Comparison of ENCODE assay signal across 23 cellular contexts in genomic region chr13:86932935-86933334, GRCh38.
DNase-seq lines count a peak whose midpoint lies in the region; ATAC-seq and TF ChIP-seq lines count a peak whose summit lies in the region.
"Had no signal": no experiment of that assay in that cellular context is flagged by ENCODE, and none has a peak within 500 bp of the region (broad histone marks: within the 10 kb centered on the region; RNA-seq: fewer than 3 reads in every experiment).

No MANE protein-coding gene starts in this region.

- H4K8ac ChIP-seq in mesenchymal stem cell (ENCODE audit: low read length): no peak overlapping the region

- no peaks in the 10 kb centered on the region for H3K36me3 ChIP-seq in mesenchymal stem cell (ENCODE audit: control insufficient read depth in 1 of 2, insufficient read depth in 2 of 2, low read depth in 1 of 2, low read length in 2 of 2)
- H3K36me3 ChIP-seq: esophagus muscularis mucosa, ovary, Peyer's patch, SJSA1 had no signal

- no peak for TF ChIP-seq CTCF in epithelial cell of esophagus (IDR thresholded peaks at IDR 0.05; ENCODE audit: insufficient read depth, low read depth, low read length, missing control alignments)

- H3K14ac ChIP-seq in mesenchymal stem cell (ENCODE audit: low read length in 2 of 2): no peak overlapping the region

- no peak overlapping the region for H2AFZ ChIP-seq in mesenchymal stem cell (ENCODE audit: low read depth, low read length)

- H3K4ac ChIP-seq in mesenchymal stem cell (ENCODE audit: low read depth in 1 of 2, low read length in 2 of 2): no peak overlapping the region

- H3K4me1 ChIP-seq in mesenchymal stem cell (ENCODE audit: control insufficient read depth, insufficient read depth, low read depth, low read length): peaks cover 2% of the 10 kb centered on the region
- H3K4me1 ChIP-seq: esophagus muscularis mucosa, Peyer's patch, SJSA1 had no signal

- no peaks in the 10 kb centered on the region for H3K79me1 ChIP-seq in mesenchymal stem cell (replicated peaks; ENCODE audit: low read length, poor library complexity, severe bottlenecking)

- H3K23ac ChIP-seq in mesenchymal stem cell (ENCODE audit: low read length in 2 of 2): no peak overlapping the region

- peak overlapping the region; percentile 61 for H2BK120ac ChIP-seq in mesenchymal stem cell (ENCODE audit: low read depth, low read length)

- no peak overlapping the region for H3K4me2 ChIP-seq in mesenchymal stem cell (ENCODE audit: low read length, poor library complexity, severe bottlenecking)
- H3K4me2 ChIP-seq: KMS-11 had no signal

- ATAC-seq in HG02884 (IDR thresholded peaks at IDR 0.05; ENCODE audit: unreplicated experiment): no peak
- ATAC-seq: right cardiac atrium had no signal

- H2BK5ac ChIP-seq in mesenchymal stem cell (ENCODE audit: low read depth, low read length, poor library complexity, severe bottlenecking): no peak overlapping the region

- no peaks in the 10 kb centered on the region for H3K27me3 ChIP-seq in mesenchymal stem cell (ENCODE audit: control insufficient read depth in 1 of 2, insufficient read depth in 1 of 2, low read length in 2 of 2)
- H3K27me3 ChIP-seq: esophagus muscularis mucosa, ovary, Peyer's patch, SJSA1 had no signal

- H2AK5ac ChIP-seq in mesenchymal stem cell (ENCODE audit: low read length, severe bottlenecking): no peak overlapping the region

- no peak overlapping the region for H3K4me3 ChIP-seq in epithelial cell of esophagus (ENCODE audit: low read length)
- no peak overlapping the region for H3K4me3 ChIP-seq in mesenchymal stem cell (ENCODE audit: insufficient read depth in 1 of 2, low read depth in 1 of 2, low read length in 2 of 2)
- H3K4me3 ChIP-seq: esophagus muscularis mucosa, lung, ovary, Peyer's patch, SJSA1 had no signal

- H3K27ac ChIP-seq in mesenchymal stem cell (ENCODE audit: low read length, poor library complexity, severe bottlenecking): peak overlapping the region; percentile 39
- H3K27ac ChIP-seq: esophagus muscularis mucosa, KMS-11, ovary, Peyer's patch, SJSA1 had no signal

- peak overlapping the region; percentile 43 to 66 for H3K18ac ChIP-seq in mesenchymal stem cell (ENCODE audit: low read depth in 1 of 2, low read length in 2 of 2)

- H2BK12ac ChIP-seq in mesenchymal stem cell (ENCODE audit: low read length in 2 of 2): peak overlapping the region in 1 of 2 experiments; percentile 63

- H3K9ac ChIP-seq in mesenchymal stem cell (ENCODE audit: low read length): no peak overlapping the region
- H3K9ac ChIP-seq: KMS-11 had no signal

- H3K9me3 ChIP-seq in mesenchymal stem cell (ENCODE audit: control insufficient read depth, low read length): no peaks in the 10 kb centered on the region
- H3K9me3 ChIP-seq: esophagus muscularis mucosa, ovary, Peyer's patch, SJSA1 had no signal

- DNase-seq in Daoy (ENCODE audit: low read depth): peak; percentile 27
- peak; percentile 43 for DNase-seq in NCI-H226
- peak; percentile 21 for DNase-seq in epithelial cell of esophagus (ENCODE audit: low read depth)
- DNase-seq in mesenchymal stem cell: peak; percentile 48
- no peak for DNase-seq in SKM-1 (lab: John Stamatoyannopoulos, UW; ENCODE audit: unreplicated experiment)
- DNase-seq in H4 (ENCODE audit: low spot score): no peak
- DNase-seq in NCI-H1105 (lab: John Stamatoyannopoulos, UW): no peak
- DNase-seq: activated naive CD4-positive, alpha-beta T cell; activated T-cell treated with anti-CD3 and anti-CD28 coated beads, Interleukin-2, amount 50 U/mL, for 24 hours; amniotic stem cell; central memory CD4-positive, alpha-beta T cell; MV-4-11; NCI-H1694 treated with DMSO at 0.1 percent for 48 hours; NCI-H446; ovary; Peyer's patch; right cardiac atrium; stimulated activated CD4-positive, alpha-beta T cell treated with anti-CD3 and anti-CD28 coated beads, Interleukin-15, amount 100 ng/mL, for 24 hours had no signal

- no peak overlapping the region for H2BK15ac ChIP-seq in mesenchymal stem cell (ENCODE audit: low read depth, poor library complexity, severe bottlenecking)

- 4% methylated on average over 3 of the region's 3 CpGs for WGBS in mesenchymal stem cell

- peak overlapping the region; percentile 15 for H4K91ac ChIP-seq in mesenchymal stem cell (ENCODE audit: low read length)

Comparison
In these comparisons a context has a peak if more than half of its experiments do, and no peak if none do; other contexts are left out.
1. DNase-seq: peak in Daoy (single experiment), NCI-H226 (single experiment), epithelial cell of esophagus (single experiment) and mesenchymal stem cell (single experiment); none in SKM-1 (single experiment), H4 (single experiment) and NCI-H1105 (single experiment).